10 cellular contexts compared by ENCODE assay signal in the genomic region with DNA sequence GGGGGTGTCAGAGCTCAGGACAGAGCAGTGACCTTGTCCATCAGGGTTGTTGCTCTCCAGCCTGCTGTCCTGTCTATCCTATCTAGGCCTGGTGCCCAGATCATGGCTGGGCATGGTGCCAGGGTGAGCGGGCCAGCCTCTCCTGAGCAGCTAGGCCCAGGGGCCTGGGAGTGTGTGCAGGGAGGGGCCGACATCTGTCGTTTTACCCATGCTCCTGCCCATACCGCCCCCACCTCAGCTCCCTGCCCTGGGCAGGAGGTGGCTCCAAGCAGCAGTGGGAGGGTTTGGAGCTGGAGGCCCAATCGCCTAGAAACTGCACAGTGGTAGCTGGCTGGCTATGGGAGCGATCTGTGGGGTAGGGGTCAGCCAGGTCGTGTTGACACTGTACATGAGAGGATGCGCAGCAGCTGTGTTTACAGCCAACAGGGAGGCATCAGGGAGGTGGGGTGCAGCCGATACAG. TPM values are rescaled to one million over a fixed set of nuclear protein-coding genes. Genes with fewer than 3 reads are reported as not detected.
DNase-seq lines count a peak whose midpoint lies in the region; ATAC-seq and TF ChIP-seq lines count a peak whose summit lies in the region.
"Had no signal": no experiment of that assay in that cellular context is flagged by ENCODE, and none has a peak within 500 bp of the region (broad histone marks: within the 10 kb centered on the region; RNA-seq: fewer than 3 reads in every experiment).

No MANE protein-coding gene starts in this region.

- H3K9me3 Mint-ChIP-seq in activated naive CD4-positive, alpha-beta T cell treated with anti-CD3 and anti-CD28 coated beads, Interleukin-2, amount 10 ng/mL, durations not matched to agents 7 days and 5 days, result no peaks in the 10 kb centered on the region
- H3K9me3 Mint-ChIP-seq in activated CD4-positive, alpha-beta memory T cell treated with anti-CD3 and anti-CD28 coated beads for 36 hours, result no peaks in the 10 kb centered on the region

- H3K4me1 ChIP-seq in HCT116 (ENCODE audit: control insufficient read depth in 1 of 2, insufficient read depth in 2 of 2, low read length in 2 of 2), result no peaks in the 10 kb centered on the region; a peak in 2 of 4 replicates
- peaks cover 0 to 9% (median 3%) of the 10 kb centered on the region in 4 donors for H3K4me1 ChIP-seq in sigmoid colon

- no peak for TF ChIP-seq EP300 in sigmoid colon (IDR thresholded peaks at IDR 0.05)

- no peak overlapping the region for H3K4me3 Mint-ChIP-seq in activated naive CD4-positive, alpha-beta T cell treated with anti-CD3 and anti-CD28 coated beads, Interleukin-2, amount 10 ng/mL, durations not matched to agents 7 days and 5 days
- H3K4me3 Mint-ChIP-seq in activated CD4-positive, alpha-beta memory T cell treated with anti-CD3 and anti-CD28 coated beads for 36 hours, result no peak overlapping the region

- 13 to 51% methylated on average over 9 of the region's 9 CpGs for WGBS in sigmoid colon, 2 donors

- no peaks in the 10 kb centered on the region for H3K79me2 ChIP-seq in HCT116 (ENCODE audit: insufficient read depth, low read length)
- H3K79me2 ChIP-seq: hepatocyte had no signal

- H3K27ac ChIP-seq in HCT116 (ENCODE audit: low read depth, low read length) (no peak overlapping the region), sigmoid colon (no peak overlapping the region)
- H3K27ac ChIP-seq: hepatocyte had no signal

- no peaks in the 10 kb centered on the region for H3K9me2 ChIP-seq in HCT116 (ENCODE audit: insufficient read depth)

- H3K9ac ChIP-seq in HCT116 (ENCODE audit: low read length), result no peak overlapping the region

- no peak for TF ChIP-seq CTCF in HCT116 (IDR thresholded peaks at IDR 0.05 in 2 of 3, conservative IDR thresholded peaks at IDR 0.05 in 1 of 3; ENCODE audit: borderline replicate concordance in 1 of 3, insufficient read depth in 1 of 3, low read depth in 2 of 3, low read length in 2 of 3)
- no peak for TF ChIP-seq CTCF in sigmoid colon (IDR thresholded peaks at IDR 0.05)

- BruUV-seq in HCT116 (replicated peaks; lab: Mats Ljungman, UMichigan), result no TSS peak

- H3K4me2 ChIP-seq in HCT116 (ENCODE audit: low read length), result no peak overlapping the region
- H3K4me2 ChIP-seq: hepatocyte had no signal

- H3K36me3 ChIP-seq in HCT116 (ENCODE audit: control insufficient read depth in 1 of 2, insufficient read depth in 2 of 2, low read length in 2 of 2), result no peaks in the 10 kb centered on the region
- H3K36me3 ChIP-seq in sigmoid colon, result no peaks in the 10 kb centered on the region

- H3K27ac Mint-ChIP-seq in activated naive CD4-positive, alpha-beta T cell treated with anti-CD3 and anti-CD28 coated beads, Interleukin-2, amount 10 ng/mL, durations not matched to agents 7 days and 5 days, result no peak overlapping the region
- no peak overlapping the region for H3K27ac Mint-ChIP-seq in activated CD4-positive, alpha-beta memory T cell treated with anti-CD3 and anti-CD28 coated beads for 36 hours

- no peak for TF ChIP-seq RAD21 in HCT116 (IDR thresholded peaks at IDR 0.05; ENCODE audit: low read depth)

- peaks cover 21% of the 10 kb centered on the region for H3K4me1 Mint-ChIP-seq in activated naive CD4-positive, alpha-beta T cell treated with anti-CD3 and anti-CD28 coated beads, Interleukin-2, amount 10 ng/mL, durations not matched to agents 7 days and 5 days
- H3K4me1 Mint-ChIP-seq in activated CD4-positive, alpha-beta memory T cell treated with anti-CD3 and anti-CD28 coated beads for 36 hours (ENCODE audit: low read depth), result peaks cover 9% of the 10 kb centered on the region

- intact Hi-C loops in HCT116 (cut with micrococcal nuclease), result no loop called here
- intact Hi-C loops in sigmoid colon (cut with DNase I), result no loop called here
- intact Hi-C loops in activated CD4-positive, alpha-beta memory T cell treated with anti-CD3 and anti-CD28 coated beads for 36 hours (cut with micrococcal nuclease), result no loop called here

- CTCF ChIA-PET in HCT116 (lab: Charles Lee), result interaction anchor here (1.3 kb wide), 1 partner anchor 14 kb away, joined by 4 read pairs; no protein-coding TSS in a partner anchor
- CTCF ChIA-PET in activated naive CD4-positive, alpha-beta T cell treated with anti-CD3 and anti-CD28 coated beads, Interleukin-2, amount 10 ng/mL, durations not matched to agents 7 days and 5 days (lab: Charles Lee), result interaction anchor here (1.3 to 11.4 kb wide), 3 partner anchors 16 to 55 kb away, joined by 3 to 191 read pairs (median 8); no protein-coding TSS in a partner anchor
- CTCF ChIA-PET in activated CD4-positive, alpha-beta memory T cell treated with anti-CD3 and anti-CD28 coated beads for 36 hours (lab: Charles Lee), result interaction anchor here (0.7 to 2.5 kb wide), 3 partner anchors 9 to 39 kb away, joined by 3 to 12 read pairs (median 8); a partner anchor contains a TSS

- 0 out of 2 replicates have a peak, but pooled peaks have one; percentile 26 for ATAC-seq in HCT116

- H2AFZ ChIP-seq in HCT116 (ENCODE audit: low read depth, low read length, poor library complexity, severe bottlenecking), result no peak overlapping the region
- H2AFZ ChIP-seq: hepatocyte had no signal

- H3K27me3 ChIP-seq in HCT116 (ENCODE audit: insufficient read depth, low read length) (no peaks in the 10 kb centered on the region), sigmoid colon (peaks cover 4 to 25% (median 23%) of the 10 kb centered on the region in 3 donors)

- POLR2A ChIA-PET in HCT116 (lab: Charles Lee), result no interaction called here
- POLR2A ChIA-PET in activated CD4-positive, alpha-beta memory T cell treated with anti-CD3 and anti-CD28 coated beads for 36 hours (lab: Charles Lee), result no interaction called here

- H4K20me1 ChIP-seq in HCT116 (ENCODE audit: insufficient read depth), result no peaks in the 10 kb centered on the region

- no peaks in the 10 kb centered on the region for H3K36me3 Mint-ChIP-seq in activated naive CD4-positive, alpha-beta T cell treated with anti-CD3 and anti-CD28 coated beads, Interleukin-2, amount 10 ng/mL, durations not matched to agents 7 days and 5 days
- H3K36me3 Mint-ChIP-seq in activated CD4-positive, alpha-beta memory T cell treated with anti-CD3 and anti-CD28 coated beads for 36 hours, result no peaks in the 10 kb centered on the region

- H3K9me3 ChIP-seq in HCT116 (ENCODE audit: control insufficient read depth in 1 of 2, insufficient read depth in 1 of 2, low read depth in 1 of 2, low read length in 2 of 2), result no peaks in the 10 kb centered on the region
- H3K9me3 ChIP-seq in sigmoid colon, result no peaks in the 10 kb centered on the region

- DNase-seq in HCT116 (ENCODE audit: low read depth, low spot score), result no peak
- DNase-seq in NCI-H524 treated with DMSO at 0.1 percent for 48 hours (lab: John Stamatoyannopoulos, UW), result peak; percentile 63
- DNase-seq in glomerular visceral epithelial cell (ENCODE audit: extremely low spot score), result peak; percentile 34
- peak; percentile 79 for DNase-seq in sigmoid colon
- no peak for DNase-seq in activated CD8-positive, alpha-beta memory T cell treated with anti-CD3 and anti-CD28 coated beads, Interleukin-2, amount 50 U/mL, for 48 hours
- no peak for DNase-seq in SIG-M5 (lab: John Stamatoyannopoulos, UW)
- DNase-seq in activated naive CD4-positive, alpha-beta T cell treated with anti-CD3 and anti-CD28 coated beads, Interleukin-2, amount 10 ng/mL, durations not matched to agents 7 days and 5 days, result no peak
- DNase-seq in activated CD4-positive, alpha-beta memory T cell treated with anti-CD3 and anti-CD28 coated beads for 36 hours, result no peak

- no peak for TF ChIP-seq POLR2A in HCT116 (IDR thresholded peaks at IDR 0.05; ENCODE audit: borderline replicate concordance, extremely low read depth, insufficient read depth, insufficient read length)
- TF ChIP-seq POLR2A in sigmoid colon (IDR thresholded peaks at IDR 0.05), result no peak

- no peak overlapping the region for H3K4me3 ChIP-seq in HCT116 (replicated peaks in 1 of 2; ENCODE audit: low read depth in 1 of 2, low read length in 2 of 2)
- no peak overlapping the region for H3K4me3 ChIP-seq in sigmoid colon
- H3K4me3 ChIP-seq: hepatocyte had no signal

- RAD21 ChIA-PET in HCT116 (lab: Charles Lee; ENCODE audit: low non-redundant PET in 1 of 2, low total read pairs in 2 of 2, uncharacterized antibody in 2 of 2, unreplicated experiment in 2 of 2), result no interaction called here

- peaks cover 74% of the 10 kb centered on the region for H3K27me3 Mint-ChIP-seq in activated naive CD4-positive, alpha-beta T cell treated with anti-CD3 and anti-CD28 coated beads, Interleukin-2, amount 10 ng/mL, durations not matched to agents 7 days and 5 days
- H3K27me3 Mint-ChIP-seq in activated CD4-positive, alpha-beta memory T cell treated with anti-CD3 and anti-CD28 coated beads for 36 hours, result peaks cover 11% of the 10 kb centered on the region

TF ChIP-seq in HCT116, 20 proteins besides CTCF, POLR2A, EP300 and RAD21 (continues in another document):
- TF ChIP-seq TCF7L2 (IDR thresholded peaks at IDR 0.05; ENCODE audit: borderline replicate concordance, extremely low read depth, insufficient read depth, insufficient read length) (no peak), CEBPB (IDR thresholded peaks at IDR 0.05; ENCODE audit: low read depth) (no peak), EGR1 (IDR thresholded peaks at IDR 0.05; ENCODE audit: low read depth) (no peak), POLR2AphosphoS5 (IDR thresholded peaks at IDR 0.05; ENCODE audit: low read depth, low read length) (no peak)

RNA-seq across cellular contexts. Expression of a gene that starts 6.5 kb away (rescaled TPM):
- total RNA-seq in HCT116 (2021; ENCODE audit: unreplicated experiment) (not detected), sigmoid colon (not detected)
- polyA plus RNA-seq in HCT116 (2012), result 0.03 and 0.04 TPM in 2 replicates
- polyA plus RNA-seq in sigmoid colon, result under 1 TPM in 1 of 3 donors, not detected in 2; 0.06 TPM
- under 1 TPM; 0.05 to 0.14 TPM for total RNA-seq in activated CD4-positive, alpha-beta memory T cell treated with anti-CD3 and anti-CD28 coated beads for 36 hours
- total RNA-seq: hepatocyte, OCI-LY7 had no signal
- polyA plus RNA-seq: hepatocyte had no signal

RNA-seq across cellular contexts. Expression of a gene that starts 8.2 kb away (rescaled TPM):
- total RNA-seq in HCT116 (2021; ENCODE audit: unreplicated experiment) (0.89 TPM), sigmoid colon (1 to 10 TPM; 1.5 to 4.9 (median 3.6) TPM)
- 0.71 and 1.0 TPM in 2 replicates for polyA plus RNA-seq in HCT116 (2012)
- under 1 TPM in 2 of 3 donors, not detected in 1; 0.42 to 0.60 TPM for polyA plus RNA-seq in sigmoid colon
- 1 to 10 TPM; 6.4 to 6.7 TPM for total RNA-seq in activated CD4-positive, alpha-beta memory T cell treated with anti-CD3 and anti-CD28 coated beads for 36 hours
- total RNA-seq: OCI-LY7 had no signal
- polyA plus RNA-seq: hepatocyte had no signal

RNA-seq across cellular contexts. Expression of a gene that starts 35.8 kb away (rescaled TPM):
- 4.8 TPM for total RNA-seq in HCT116 (2021; ENCODE audit: unreplicated experiment)
- polyA plus RNA-seq in HCT116 (2012), result 2.6 and 4.6 TPM in 2 replicates
- 1 to 10 TPM; 1.5 to 8.2 (median 4.3) TPM for total RNA-seq in sigmoid colon
- polyA plus RNA-seq in sigmoid colon, result 1 to 10 TPM in 2 of 3 donors, under 1 TPM in 1; 0.69 to 7.9 (median 1.2) TPM
- total RNA-seq in activated CD4-positive, alpha-beta memory T cell treated with anti-CD3 and anti-CD28 coated beads for 36 hours, result 100 to 1,000 TPM; 280 to 294 TPM

RNA-seq across cellular contexts. Expression of a gene that starts 41.1 kb away (rescaled TPM):
- 10.8 TPM for total RNA-seq in HCT116 (2021; ENCODE audit: unreplicated experiment)
- polyA plus RNA-seq in HCT116 (2012), result 11.2 and 15.5 TPM in 2 replicates
- total RNA-seq in sigmoid colon, result 1 to 10 TPM; 3.6 to 8.3 (median 5.6) TPM
- polyA plus RNA-seq in sigmoid colon, result 1 to 10 TPM in 1 of 3 donors, under 1 TPM in 2; under 0.01 to 3.8 (median 0.69) TPM
- total RNA-seq in activated CD4-positive, alpha-beta memory T cell treated with anti-CD3 and anti-CD28 coated beads for 36 hours, result not detected
- total RNA-seq: OCI-LY7 had no signal

Comparison
In these comparisons a context has a peak if more than half of its experiments do, and no peak if none do; other contexts are left out.
1. DNase-seq: peak in NCI-H524 treated with DMSO at 0.1 percent for 48 hours (single experiment), glomerular visceral epithelial cell (single experiment) and sigmoid colon (single experiment); none in HCT116 (single experiment), activated CD8-positive, alpha-beta memory T cell treated with anti-CD3 and anti-CD28 coated beads, Interleukin-2, amount 50 U/mL, for 48 hours (single experiment), SIG-M5 (single experiment), activated naive CD4-positive, alpha-beta T cell treated with anti-CD3 and anti-CD28 coated beads, Interleukin-2, amount 10 ng/mL, durations not matched to agents 7 days and 5 days (single experiment) and activated CD4-positive, alpha-beta memory T cell treated with anti-CD3 and anti-CD28 coated beads for 36 hours (single experiment).
2. RNA of a gene that starts 35.8 kb away (total RNA-seq): 280 to 294 TPM in activated CD4-positive, alpha-beta memory T cell treated with anti-CD3 and anti-CD28 coated beads for 36 hours; 1.5 to 8.2 TPM in sigmoid colon and 4.8 TPM in HCT116 (single experiment); every median in the first group is over 10 times any median in the second.